In genomic region chr9:108271236-108271635, GRCh38 we compare ENCODE assay signal across 2 cellular contexts.
TF ChIP-seq lines count a peak whose summit lies in the region.

No MANE protein-coding gene starts in this region.

TF ChIP-seq in SK-N-SH, 30 proteins besides CTCF, POLR2A, EP300 and RAD21 (continued from another document):
- TF ChIP-seq REST (IDR thresholded peaks at IDR 0.05; ENCODE audit: low read depth, low read length) (no peak), MXI1 (IDR thresholded peaks at IDR 0.05; ENCODE audit: low read depth, low read length) (no peak), JUND (IDR thresholded peaks at IDR 0.05) (no peak), FOXJ3 (CRISPR knock-in tag; IDR thresholded peaks at IDR 0.05) (no peak), IRF3 (IDR thresholded peaks at IDR 0.05; ENCODE audit: low read depth, low read length) (no peak), GABPA (IDR thresholded peaks at IDR 0.05; ENCODE audit: low read depth) (no peak), MAX (IDR thresholded peaks at IDR 0.05; ENCODE audit: low read depth) (no peak), YY1 (IDR thresholded peaks at IDR 0.05; ENCODE audit: low read depth) (no peak), RXRA (IDR thresholded peaks at IDR 0.05; ENCODE audit: borderline replicate concordance, low read depth) (no peak), SIN3A (IDR thresholded peaks at IDR 0.05; ENCODE audit: borderline replicate concordance, low read depth, low read length) (no peak), TEAD4 (IDR thresholded peaks at IDR 0.05; ENCODE audit: borderline replicate concordance, insufficient read depth) (no peak), POLR2AphosphoS5 (IDR thresholded peaks at IDR 0.05; ENCODE audit: low read depth, low read length) (no peak), SMC3 (IDR thresholded peaks at IDR 0.05; ENCODE audit: low read depth, low read length) (no peak), FOSL2 (IDR thresholded peaks at IDR 0.05; ENCODE audit: borderline replicate concordance, low read depth) (no peak), NFIC (IDR thresholded peaks at IDR 0.05; ENCODE audit: borderline replicate concordance) (no peak)

TF ChIP-seq in SK-N-SH treated with all-trans-retinoic acid at 6 μM for 48 hours, 23 proteins besides CTCF, POLR2A, EP300 and RAD21 (continued from another document):
- TF ChIP-seq CREB5 (CRISPR knock-in tag; IDR thresholded peaks at IDR 0.05; ENCODE audit: low read depth) (no peak), TSHZ2 (CRISPR knock-in tag; IDR thresholded peaks at IDR 0.05) (no peak), ESRRG (CRISPR knock-in tag; IDR thresholded peaks at IDR 0.05) (no peak), CSRNP3 (CRISPR knock-in tag; IDR thresholded peaks at IDR 0.05) (no peak), ZNF70 (CRISPR knock-in tag; IDR thresholded peaks at IDR 0.05) (no peak), PPARA (CRISPR knock-in tag; IDR thresholded peaks at IDR 0.05; ENCODE audit: borderline replicate concordance) (no peak), SNAI2 (CRISPR knock-in tag; IDR thresholded peaks at IDR 0.05) (no peak), PATZ1 (CRISPR knock-in tag; IDR thresholded peaks at IDR 0.05; ENCODE audit: borderline replicate concordance) (no peak)
